1 cellular context compared by ENCODE assay signal in the genomic region with DNA sequence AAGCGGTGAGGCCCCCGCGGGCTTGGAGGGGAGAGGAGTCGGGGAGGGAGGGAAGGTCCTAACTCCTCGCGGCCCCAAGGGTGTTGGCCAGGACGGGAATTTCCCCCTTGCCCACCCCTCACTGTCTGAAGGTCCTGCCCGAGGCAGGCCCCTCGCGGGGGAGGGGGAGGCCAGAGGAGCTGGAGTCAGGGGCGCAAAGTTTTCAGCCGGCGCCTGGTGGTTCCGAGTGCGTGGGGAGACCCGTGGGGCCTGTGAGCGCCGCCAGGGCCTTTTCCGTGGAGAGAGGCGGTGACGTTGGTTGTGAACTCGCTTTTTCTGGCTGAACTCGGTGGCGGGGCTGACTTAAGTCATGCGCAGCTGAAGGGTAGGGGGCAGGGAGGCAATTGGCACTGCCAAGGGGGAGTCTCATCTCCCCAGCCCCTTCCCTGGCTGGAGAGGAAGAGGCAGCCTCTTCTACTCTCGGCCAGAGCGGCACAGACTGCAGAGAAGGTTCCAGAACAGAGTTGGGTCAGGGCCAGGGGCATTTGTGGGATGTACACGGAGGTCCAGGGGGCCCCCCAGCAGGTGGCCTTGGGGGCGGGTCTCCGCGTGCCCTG.
TF ChIP-seq lines count a peak whose summit lies in the region.

No MANE protein-coding gene starts in this region.

TF ChIP-seq in H1, 55 proteins besides CTCF, POLR2A, EP300 and RAD21 (continued from another document):
- no peak for TF ChIP-seq RFX5 (IDR thresholded peaks at IDR 0.05; ENCODE audit: borderline replicate concordance, low read depth, low read length)
- no peak for TF ChIP-seq ZNF274 (IDR thresholded peaks at IDR 0.05; ENCODE audit: borderline replicate concordance, extremely low read depth, low read length)
- no peak for TF ChIP-seq SAP30 (IDR thresholded peaks at IDR 0.05; ENCODE audit: insufficient read depth, insufficient replicate concordance, low read length)
- TF ChIP-seq CEBPB (IDR thresholded peaks at IDR 0.05; ENCODE audit: low read depth, low read length): no peak
- no peak for TF ChIP-seq SUZ12 (IDR thresholded peaks at IDR 0.05; ENCODE audit: low read length)
- TF ChIP-seq RBBP5 (IDR thresholded peaks at IDR 0.05; ENCODE audit: borderline replicate concordance, low read depth, low read length): no peak
- TF ChIP-seq CREB1 (IDR thresholded peaks at IDR 0.05): no peak
- TF ChIP-seq SP1 (IDR thresholded peaks at IDR 0.05; ENCODE audit: low read depth, low read length): no peak
- no peak for TF ChIP-seq TAF7 (optimal IDR thresholded peaks at IDR 0.05; ENCODE audit: borderline replicate concordance, low read depth, low read length)
- no peak for TF ChIP-seq NRF1 (IDR thresholded peaks at IDR 0.05; ENCODE audit: low read depth, low read length)
